Comparison of ENCODE assay signal across 1 cellular context in the genomic region with DNA sequence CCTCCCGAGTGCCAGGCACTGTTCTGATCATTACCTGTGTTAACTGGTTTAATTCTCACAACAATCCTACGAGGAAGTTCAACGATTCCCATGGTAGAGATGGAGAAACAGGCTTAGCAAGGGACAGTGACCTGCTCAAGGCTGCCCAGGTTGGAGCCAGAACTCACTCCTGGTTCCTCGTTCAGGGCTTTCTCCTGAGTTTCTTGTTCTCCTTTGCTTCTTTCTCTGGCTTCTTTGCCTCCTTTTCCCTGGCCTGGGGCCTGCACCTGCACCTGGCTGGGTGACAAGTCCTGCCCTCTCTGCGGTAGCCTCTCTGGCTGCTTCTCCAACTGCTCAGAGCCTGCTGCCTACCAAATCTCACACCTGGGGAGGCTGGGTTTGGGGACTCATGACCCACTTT.
TF ChIP-seq lines count a peak whose summit lies in the region.

No MANE protein-coding gene starts in this region.

TF ChIP-seq in H1, 55 proteins besides CTCF, POLR2A, EP300 and RAD21:
- no peak for TF ChIP-seq CBX5 (IDR thresholded peaks at IDR 0.05; ENCODE audit: low read depth, low read length)
- no peak for TF ChIP-seq SIN3A (conservative IDR thresholded peaks at IDR 0.05 in 1 of 2, IDR thresholded peaks at IDR 0.05 in 1 of 2; ENCODE audit: low read depth in 1 of 2, low read length in 2 of 2)
- TF ChIP-seq, protein P1, sequence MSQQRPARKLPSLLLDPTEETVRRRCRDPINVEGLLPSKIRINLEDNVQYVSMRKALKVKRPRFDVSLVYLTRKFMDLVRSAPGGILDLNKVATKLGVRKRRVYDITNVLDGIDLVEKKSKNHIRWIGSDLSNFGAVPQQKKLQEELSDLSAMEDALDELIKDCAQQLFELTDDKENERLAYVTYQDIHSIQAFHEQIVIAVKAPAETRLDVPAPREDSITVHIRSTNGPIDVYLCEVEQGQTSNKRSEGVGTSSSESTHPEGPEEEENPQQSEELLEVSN (IDR thresholded peaks at IDR 0.05): no peak
- TF ChIP-seq EGR1 (IDR thresholded peaks at IDR 0.05; ENCODE audit: borderline replicate concordance, low read depth, low read length): no peak
- no peak for TF ChIP-seq TEAD4 (IDR thresholded peaks at IDR 0.05; ENCODE audit: low read depth, low read length)
- no peak for TF ChIP-seq GTF2F1 (IDR thresholded peaks at IDR 0.05; ENCODE audit: borderline replicate concordance, low read depth, low read length)
- TF ChIP-seq POU5F1 (IDR thresholded peaks at IDR 0.05; ENCODE audit: low read depth, low read length): no peak
- no peak for TF ChIP-seq CHD2 (IDR thresholded peaks at IDR 0.05; ENCODE audit: low read length)
- TF ChIP-seq RBBP5 (IDR thresholded peaks at IDR 0.05; ENCODE audit: borderline replicate concordance, low read depth, low read length): no peak
- TF ChIP-seq TBP (IDR thresholded peaks at IDR 0.05; ENCODE audit: low read depth, low read length): no peak
- TF ChIP-seq, protein P2, sequence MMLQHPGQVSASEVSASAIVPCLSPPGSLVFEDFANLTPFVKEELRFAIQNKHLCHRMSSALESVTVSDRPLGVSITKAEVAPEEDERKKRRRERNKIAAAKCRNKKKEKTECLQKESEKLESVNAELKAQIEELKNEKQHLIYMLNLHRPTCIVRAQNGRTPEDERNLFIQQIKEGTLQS (IDR thresholded peaks at IDR 0.05; ENCODE audit: insufficient read depth, low read depth, low read length): no peak
- no peak for TF ChIP-seq TAF7 (optimal IDR thresholded peaks at IDR 0.05; ENCODE audit: borderline replicate concordance, low read depth, low read length)
- TF ChIP-seq JUN (IDR thresholded peaks at IDR 0.05; ENCODE audit: low read depth, low read length): no peak
- no peak for TF ChIP-seq SRF (IDR thresholded peaks at IDR 0.05; ENCODE audit: low read depth, low read length)
- no peak for TF ChIP-seq ASH2L (IDR thresholded peaks at IDR 0.05; ENCODE audit: low read length)
- TF ChIP-seq BRCA1 (IDR thresholded peaks at IDR 0.05; ENCODE audit: low read depth, low read length): no peak
- TF ChIP-seq TCF12 (IDR thresholded peaks at IDR 0.05; ENCODE audit: low read depth, low read length): no peak
- no peak for TF ChIP-seq ATF2 (IDR thresholded peaks at IDR 0.05; ENCODE audit: low read length)
